8 cellular contexts compared by ENCODE assay signal in genomic region chr7:150974468-150975391, GRCh38. TPM values are rescaled to one million over a fixed set of nuclear protein-coding genes. Genes with fewer than 3 reads are reported as not detected.
DNase-seq lines count a peak whose midpoint lies in the region; ATAC-seq, FAIRE-seq and TF ChIP-seq lines count a peak whose summit lies in the region.

No MANE protein-coding gene starts in this region.

- H4K20me1 ChIP-seq in fibroblast of lung (ENCODE audit: control insufficient read depth, extremely low read depth, insufficient read depth, low read length): no peaks in the 10 kb centered on the region

- TF ChIP-seq CTCF in fibroblast of lung (conservative IDR thresholded peaks at IDR 0.05 in 1 of 2, IDR thresholded peaks at IDR 0.05 in 1 of 2; ENCODE audit: low read depth in 1 of 2, low read length in 2 of 2) (no peak), omental fat pad (IDR thresholded peaks at IDR 0.05) (no peak), tibial artery (IDR thresholded peaks at IDR 0.05) (no peak)

- intact Hi-C loops in tibial artery (cut with DNase I; ENCODE audit: low total_unique reads): no loop called here

- peak; percentile 60 for ATAC-seq in HG02938 (IDR thresholded peaks at IDR 0.05; ENCODE audit: unreplicated experiment)
- ATAC-seq in omental fat pad (ENCODE audit: low FRiP score): peak; percentile 38

- peak; percentile 82 for FAIRE-seq in GM18507 (lab: Jason Lieb, UNC)

- H3K36me3 ChIP-seq in fibroblast of lung (ENCODE audit: control insufficient read depth, insufficient read depth, low read length) (no peaks in the 10 kb centered on the region), tibial artery (no peaks in the 10 kb centered on the region)

- H3K4me3 ChIP-seq in fibroblast of lung (replicated peaks in 1 of 4; ENCODE audit: control extremely low read depth in 1 of 4, insufficient read depth in 1 of 4, low read depth in 3 of 4, low read length in 4 of 4) (peak overlapping the region in 1 of 4 experiments; percentile 42), tibial artery (peak overlapping the region; percentile 31 to 40)

- DNase-seq in GM18507 (ENCODE audit: extremely low spot score, insufficient read length, low read depth) (peak; percentile 60), NCI-H748 (lab: John Stamatoyannopoulos, UW; ENCODE audit: unreplicated experiment) (peak; percentile 88), fibroblast of lung (ENCODE audit: low read depth in 2 of 2) (peak in 1 of 2 donors; percentile 28), omental fat pad (ENCODE audit: low spot score) (no peak), tibial artery (no peak), cerebellar nuclear complex (lab: John Stamatoyannopoulos, UW) (no peak)
- DNase-seq in activated T-cell treated with anti-CD3 and anti-CD28 coated beads, Interleukin-2, amount 50 U/mL, for 1 hour: peak; percentile 87

- no peak overlapping the region for H3K27ac ChIP-seq in fibroblast of lung (ENCODE audit: insufficient read depth, low read length)
- no peak overlapping the region for H3K27ac ChIP-seq in tibial artery

- no peak overlapping the region for H2AFZ ChIP-seq in fibroblast of lung (ENCODE audit: low read length)

- no peak overlapping the region for H3K9ac ChIP-seq in fibroblast of lung (ENCODE audit: insufficient read depth, low read length)

- H3K79me2 ChIP-seq in fibroblast of lung (ENCODE audit: control insufficient read depth, insufficient read depth, low read length): no peaks in the 10 kb centered on the region

- H3K9me3 ChIP-seq in fibroblast of lung (ENCODE audit: control insufficient read depth, insufficient read depth, low read depth, low read length): no peaks in the 10 kb centered on the region
- no peaks in the 10 kb centered on the region for H3K9me3 ChIP-seq in tibial artery

- H3K4me1 ChIP-seq in fibroblast of lung (ENCODE audit: control insufficient read depth, extremely low read depth, insufficient read depth, low read length) (no peaks in the 10 kb centered on the region), tibial artery (peaks cover 0 to 40% (median 31%) of the 10 kb centered on the region in 4 donors)

- H3K4me2 ChIP-seq in fibroblast of lung (ENCODE audit: extremely low read depth, insufficient read depth, low read length): peak overlapping the region; percentile 35

- H3K27me3 ChIP-seq in fibroblast of lung (ENCODE audit: control insufficient read depth, insufficient read depth, low read length) (peaks cover 68% of the 10 kb centered on the region), tibial artery (peaks cover 0 to 95% of the 10 kb centered on the region in 2 donors)

RNA-seq across cellular contexts. Expression of gene KCNH2, which starts 3.4 kb away (rescaled TPM):
- total RNA-seq in fibroblast of lung (6.1 and 6.2 TPM in 2 replicates), omental fat pad (under 1 TPM; 0.12 to 0.56 (median 0.47) TPM)
- polyA plus RNA-seq in fibroblast of lung: 0.15 and 0.20 TPM in 2 replicates
- 0.14 and 0.27 TPM in 2 replicates for polyA plus RNA-seq in fibroblast of lung (2012)
- 0.59 TPM in 1 of 2 replicates, not detected in the other for polyA minus RNA-seq in fibroblast of lung (ENCODE audit: low replicate concordance)

RNA-seq across cellular contexts. Expression of gene NOS3, which starts 16.1 kb away (rescaled TPM):
- 0.50 and 0.77 TPM in 2 replicates for total RNA-seq in fibroblast of lung
- 0.12 and 0.38 TPM in 2 replicates for polyA plus RNA-seq in fibroblast of lung
- polyA plus RNA-seq in fibroblast of lung (2012): 0.40 and 0.58 TPM in 2 replicates
- polyA minus RNA-seq in fibroblast of lung (ENCODE audit: low replicate concordance): 0.22 and 0.67 TPM in 2 replicates
- 10 to 100 TPM; 11.2 to 75.3 (median 25.2) TPM for total RNA-seq in omental fat pad

RNA-seq across cellular contexts. Expression of gene ATG9B, which starts 49.6 kb away (rescaled TPM):
- total RNA-seq in fibroblast of lung (under 0.01 TPM in 1 of 2 replicates, not detected in the other), omental fat pad (under 1 TPM in 1 of 4 donors, not detected in 3; 0.46 TPM)
- 0.03 TPM in 2 replicates for polyA plus RNA-seq in fibroblast of lung
- 0.23 TPM in 1 of 2 replicates, not detected in the other for polyA plus RNA-seq in fibroblast of lung (2012)
- not detected in 2 replicates for polyA minus RNA-seq in fibroblast of lung (ENCODE audit: low replicate concordance)

RNA-seq across cellular contexts. Expression of gene ABCB8, which starts 53.5 kb away (rescaled TPM):
- total RNA-seq in fibroblast of lung (16.4 and 20.0 TPM in 2 replicates), omental fat pad (10 to 100 TPM; 25.5 to 39.4 (median 31.6) TPM)
- polyA plus RNA-seq in fibroblast of lung: 12.1 and 14.5 TPM in 2 replicates
- 22.2 and 28.2 TPM in 2 replicates for polyA plus RNA-seq in fibroblast of lung (2012)
- polyA minus RNA-seq in fibroblast of lung (ENCODE audit: low replicate concordance): 52.0 and 58.0 TPM in 2 replicates

Comparison
In these comparisons a context has a peak if more than half of its experiments do, and no peak if none do; other contexts are left out.
1. DNase-seq: peak in GM18507 (single experiment), NCI-H748 (single experiment) and activated T-cell treated with anti-CD3 and anti-CD28 coated beads, Interleukin-2, amount 50 U/mL, for 1 hour (single experiment); none in omental fat pad (single experiment), tibial artery (0 of 2) and cerebellar nuclear complex (0 of 2).